ENCODE assay signal across 2 cellular contexts in genomic region chr3:149235599-149236424, GRCh38.
TF ChIP-seq lines count a peak whose summit lies in the region.

No MANE protein-coding gene starts in this region.

TF ChIP-seq in HEK293, 187 proteins besides CTCF, POLR2A, EP300 and RAD21:
- TF ChIP-seq ZIC2 (tag by site-specific recombination; IDR thresholded peaks at IDR 0.05) = peak; percentile 77
- 0 out of 2 replicates have a peak, but pooled peaks have one; percentile 10 for TF ChIP-seq FEZF1 (tag by site-specific recombination; IDR thresholded peaks at IDR 0.05)
- TF ChIP-seq ZNF768 (tag by site-specific recombination; IDR thresholded peaks at IDR 0.05) = no peak

TF ChIP-seq in H1, 55 proteins besides CTCF, POLR2A, EP300 and RAD21:
- no peak for TF ChIP-seq BACH1 (IDR thresholded peaks at IDR 0.05; ENCODE audit: low read length)
- no peak for TF ChIP-seq SIRT6 (IDR thresholded peaks at IDR 0.05; ENCODE audit: low read length)
- TF ChIP-seq KDM1A (IDR thresholded peaks at IDR 0.05; ENCODE audit: borderline replicate concordance, low read length) = no peak
- no peak for TF ChIP-seq GABPA (IDR thresholded peaks at IDR 0.05; ENCODE audit: borderline replicate concordance, insufficient read depth, low read length)
- no peak for TF ChIP-seq GTF2F1 (IDR thresholded peaks at IDR 0.05; ENCODE audit: borderline replicate concordance, low read depth, low read length)
- TF ChIP-seq EZH2 (IDR thresholded peaks at IDR 0.05; ENCODE audit: low read depth, low read length, severe bottlenecking) = no peak
- TF ChIP-seq SIX5 (IDR thresholded peaks at IDR 0.05; ENCODE audit: low read depth, low read length) = no peak
- TF ChIP-seq SRF (IDR thresholded peaks at IDR 0.05; ENCODE audit: low read depth, low read length) = no peak
- TF ChIP-seq SIN3A (conservative IDR thresholded peaks at IDR 0.05 in 1 of 2, IDR thresholded peaks at IDR 0.05 in 1 of 2; ENCODE audit: low read depth in 1 of 2, low read length in 2 of 2) = no peak
- TF ChIP-seq TAF1 (IDR thresholded peaks at IDR 0.05; ENCODE audit: low read depth, low read length) = no peak
TF ChIP-seq in H1: peak in this region for 0.
